Comparison of ENCODE assay signal across 12 cellular contexts in genomic region chr3:135018171-135018923, GRCh38.
DNase-seq lines count a peak whose midpoint lies in the region; ATAC-seq and TF ChIP-seq lines count a peak whose summit lies in the region.
"Had no signal": no experiment of that assay in that cellular context is flagged by ENCODE, and none has a peak within 500 bp of the region (broad histone marks: within the 10 kb centered on the region; RNA-seq: fewer than 3 reads in every experiment).

No MANE protein-coding gene starts in this region.

- no peak overlapping the region for H3K4me3 ChIP-seq in GM12865 (ENCODE audit: low read depth, low read length)
- H3K4me3 ChIP-seq: gastroesophageal sphincter, ovary had no signal

- POLR2A ChIA-PET in activated CD4-positive, alpha-beta T cell treated with anti-CD3 and anti-CD28 coated beads for 36 hours (lab: Charles Lee): no interaction called here

- no peak overlapping the region for H3K27ac Mint-ChIP-seq in activated CD4-positive, alpha-beta T cell treated with anti-CD3 and anti-CD28 coated beads for 36 hours
- H3K27ac Mint-ChIP-seq: activated naive CD4-positive, alpha-beta T cell treated with anti-CD3 and anti-CD28 coated beads, Interleukin-2, amount 10 ng/mL, durations not matched to agents 7 days and 5 days had no signal

- intact Hi-C loops in activated CD4-positive, alpha-beta T cell treated with anti-CD3 and anti-CD28 coated beads for 36 hours (cut with DNase I, micrococcal nuclease): no loop called here

- TF ChIP-seq CTCF in GM12865 (IDR thresholded peaks at IDR 0.05; ENCODE audit: insufficient read depth, low read depth, low read length, missing control alignments): no peak

- no peaks in the 10 kb centered on the region for H3K36me3 Mint-ChIP-seq in activated CD4-positive, alpha-beta T cell treated with anti-CD3 and anti-CD28 coated beads for 36 hours (ENCODE audit: low read depth)
- H3K36me3 Mint-ChIP-seq: activated naive CD4-positive, alpha-beta T cell treated with anti-CD3 and anti-CD28 coated beads, Interleukin-2, amount 10 ng/mL, durations not matched to agents 7 days and 5 days had no signal

- no peaks in the 10 kb centered on the region for H3K27me3 Mint-ChIP-seq in activated CD4-positive, alpha-beta T cell treated with anti-CD3 and anti-CD28 coated beads for 36 hours
- H3K27me3 Mint-ChIP-seq: activated naive CD4-positive, alpha-beta T cell treated with anti-CD3 and anti-CD28 coated beads, Interleukin-2, amount 10 ng/mL, durations not matched to agents 7 days and 5 days had no signal

- H3K4me1 Mint-ChIP-seq in activated CD4-positive, alpha-beta T cell treated with anti-CD3 and anti-CD28 coated beads for 36 hours: peaks cover 3% of the 10 kb centered on the region
- H3K4me1 Mint-ChIP-seq: activated naive CD4-positive, alpha-beta T cell treated with anti-CD3 and anti-CD28 coated beads, Interleukin-2, amount 10 ng/mL, durations not matched to agents 7 days and 5 days had no signal

- ATAC-seq in GM19328 (IDR thresholded peaks at IDR 0.05; ENCODE audit: unreplicated experiment) (peak; percentile 81), HG02763 (IDR thresholded peaks at IDR 0.05; ENCODE audit: unreplicated experiment) (peak; percentile 77), HG03565 (IDR thresholded peaks at IDR 0.05; ENCODE audit: unreplicated experiment) (peak; percentile 92), GM21825 (IDR thresholded peaks at IDR 0.05; ENCODE audit: unreplicated experiment) (no peak)
- no peak for ATAC-seq in activated CD4-positive, alpha-beta T cell treated with anti-CD3 and anti-CD28 coated beads for 36 hours
- ATAC-seq: gastroesophageal sphincter had no signal

- DNase-seq in GM12865 (ENCODE audit: low read depth) (peak; percentile 20), NCI-H748 (lab: John Stamatoyannopoulos, UW; ENCODE audit: unreplicated experiment) (no peak), DMS53 treated with DMSO at 0.1 percent for 48 hours (lab: John Stamatoyannopoulos, UW; ENCODE audit: unreplicated experiment) (no peak)
- no peak for DNase-seq in activated CD4-positive, alpha-beta T cell treated with anti-CD3 and anti-CD28 coated beads for 36 hours
- DNase-seq: ACHN; activated naive CD4-positive, alpha-beta T cell treated with anti-CD3 and anti-CD28 coated beads, Interleukin-2, amount 10 ng/mL, durations not matched to agents 7 days and 5 days; ovary had no signal

- no peak overlapping the region for H3K4me3 Mint-ChIP-seq in activated CD4-positive, alpha-beta T cell treated with anti-CD3 and anti-CD28 coated beads for 36 hours
- H3K4me3 Mint-ChIP-seq: activated naive CD4-positive, alpha-beta T cell treated with anti-CD3 and anti-CD28 coated beads, Interleukin-2, amount 10 ng/mL, durations not matched to agents 7 days and 5 days had no signal

- CTCF ChIA-PET in activated CD4-positive, alpha-beta T cell treated with anti-CD3 and anti-CD28 coated beads for 36 hours (lab: Charles Lee): interaction anchor here (1.2 kb wide), 1 partner anchor 15 kb away, joined by 3 read pairs; no protein-coding TSS in a partner anchor

- H3K9me3 Mint-ChIP-seq in activated CD4-positive, alpha-beta T cell treated with anti-CD3 and anti-CD28 coated beads for 36 hours (ENCODE audit: low read depth): no peaks in the 10 kb centered on the region
- H3K9me3 Mint-ChIP-seq: activated naive CD4-positive, alpha-beta T cell treated with anti-CD3 and anti-CD28 coated beads, Interleukin-2, amount 10 ng/mL, durations not matched to agents 7 days and 5 days had no signal

Comparison
In these comparisons a context has a peak if more than half of its experiments do, and no peak if none do; other contexts are left out.
1. ATAC-seq: peak in GM19328 (single experiment), HG02763 (single experiment) and HG03565 (single experiment); none in activated CD4-positive, alpha-beta T cell treated with anti-CD3 and anti-CD28 coated beads for 36 hours (single experiment) and GM21825 (single experiment).